ENCODE assay signal across 34 cellular contexts in genomic region chr17:34788696-34789095, GRCh38.
"Had no signal": no experiment of that assay in that cellular context is flagged by ENCODE, and none has a peak within 500 bp of the region (broad histone marks: within the 10 kb centered on the region; RNA-seq: fewer than 3 reads in every experiment).

No MANE protein-coding gene starts in this region.

- H3K4me2 ChIP-seq: KMS-11 had no signal

- H3K27ac ChIP-seq: KMS-11 had no signal

- H3K9ac ChIP-seq: KMS-11 had no signal

- DNase-seq: Karpas-422, Kasumi-1, MG63, MM.1S, MV-4-11, NCI-H1048, NCI-H1092, NCI-H1092 treated with DMSO at 0.1 percent for 48 hours, NCI-H1105, NCI-H1105 treated with DMSO at 0.1 percent for 48 hours, NCI-H1417, NCI-H1417 treated with DMSO at 0.1 percent for 48 hours, NCI-H1436, NCI-H1436 treated with DMSO at 0.1 percent for 48 hours, NCI-H146, NCI-H1694, NCI-H1694 treated with DMSO at 0.1 percent for 48 hours, NCI-H187, NCI-H187 treated with DMSO at 0.1 percent for 48 hours, NCI-H1930, NCI-H2029, NCI-H2029 treated with DMSO at 0.1 percent for 48 hours, NCI-H2081, NCI-H2081 treated with DMSO at 0.1 percent for 48 hours, NCI-H2107, NCI-H2171, NCI-H2227 treated with DMSO at 0.1 percent for 48 hours, NCI-H226, NCI-H345, NCI-H446, NCI-H446 treated with DMSO at 0.1 percent for 48 hours, NCI-H510A, NCI-H510A treated with DMSO at 0.1 percent for 48 hours had no signal

- H3K4me3 ChIP-seq: MG63 had no signal

- H3K9me3 ChIP-seq: MG63 had no signal

- H3K36me3 ChIP-seq: MG63 had no signal
